In genomic region chr7:66204822-66205735, GRCh38 we compare ENCODE assay signal across 1 cellular context.
TF ChIP-seq lines count a peak whose summit lies in the region.

Gene TPST1 (plus strand): TSS chr7:66205334. CDS start chr7:66240426, 35,092 bp downstream.

TF ChIP-seq in HepG2, 621 proteins besides CTCF, POLR2A, EP300 and RAD21 (continued from another document and continues in another):
- TF ChIP-seq ZBED4 (CRISPR knock-in tag; IDR thresholded peaks at IDR 0.05; ENCODE audit: borderline replicate concordance) (peak; percentile 39; the same call in 1 of the 2 replicates), TBX2 (CRISPR knock-in tag; IDR thresholded peaks at IDR 0.05; ENCODE audit: borderline replicate concordance) (peak; percentile 87; the same call in 1 of the 2 replicates), GATAD1 (CRISPR knock-in tag; IDR thresholded peaks at IDR 0.05) (peak; percentile 70), SRSF4 (IDR thresholded peaks at IDR 0.05; ENCODE audit: low read depth, low read length, poor library complexity, severe bottlenecking) (no peak), SAP130 (CRISPR knock-in tag; IDR thresholded peaks at IDR 0.05; ENCODE audit: low read depth) (peak; percentile 90), ZBTB34 (CRISPR knock-in tag; IDR thresholded peaks at IDR 0.05) (peak; percentile 33; the same call in 1 of the 2 replicates), PAF1 (CRISPR knock-in tag; IDR thresholded peaks at IDR 0.05) (no peak), ZNF747 (CRISPR knock-in tag; IDR thresholded peaks at IDR 0.05; ENCODE audit: borderline replicate concordance) (peak; percentile 69; the same call in 1 of the 2 replicates), HBP1 (CRISPR knock-in tag; IDR thresholded peaks at IDR 0.05; ENCODE audit: low read depth) (no peak), FOXM1 (CRISPR knock-in tag; IDR thresholded peaks at IDR 0.05) (no peak), ONECUT2 (CRISPR knock-in tag; IDR thresholded peaks at IDR 0.05) (no peak), TBX3 (IDR thresholded peaks at IDR 0.05; ENCODE audit: borderline replicate concordance) (peak; percentile 67; the same call in 1 of the 2 replicates), ZNF770 (CRISPR knock-in tag; IDR thresholded peaks at IDR 0.05) (0 out of 2 replicates have a peak, but pooled peaks have one; percentile 22), MAZ (IDR thresholded peaks at IDR 0.05; ENCODE audit: borderline replicate concordance, low read depth, low read length) (peak; percentile 44; the same call in 1 of the 2 replicates), MAZ (CRISPR knock-in tag; IDR thresholded peaks at IDR 0.05; ENCODE audit: low read depth) (peak; percentile 95), ZBTB26 (CRISPR knock-in tag; IDR thresholded peaks at IDR 0.05; ENCODE audit: borderline replicate concordance) (no peak), ZNF607 (CRISPR knock-in tag; IDR thresholded peaks at IDR 0.05; ENCODE audit: borderline replicate concordance) (peak; percentile 85), SOX6 (IDR thresholded peaks at IDR 0.05) (no peak), SOX6 (CRISPR knock-in tag; IDR thresholded peaks at IDR 0.05) (no peak), KDM4B (CRISPR knock-in tag; IDR thresholded peaks at IDR 0.05) (peak; percentile 46; the same call in 1 of the 2 replicates), BRD4 (CRISPR knock-in tag; IDR thresholded peaks at IDR 0.05) (no peak; the same call in 1 of the 2 replicates), BRCA1 (CRISPR knock-in tag; IDR thresholded peaks at IDR 0.05) (no peak), UBTF (CRISPR knock-in tag; IDR thresholded peaks at IDR 0.05) (peak; percentile 89), THRA (CRISPR knock-in tag; IDR thresholded peaks at IDR 0.05; ENCODE audit: borderline replicate concordance) (0 out of 2 replicates have a peak, but pooled peaks have one; percentile 29), IRF2 (CRISPR knock-in tag; IDR thresholded peaks at IDR 0.05) (peak; percentile 85), ZNF121 (CRISPR knock-in tag; IDR thresholded peaks at IDR 0.05) (no peak), MTA1 (CRISPR knock-in tag; IDR thresholded peaks at IDR 0.05; ENCODE audit: borderline replicate concordance) (peak; percentile 67; the same call in 1 of the 2 replicates), MLLT10 (CRISPR knock-in tag; IDR thresholded peaks at IDR 0.05) (no peak), ZNF143 (CRISPR knock-in tag; IDR thresholded peaks at IDR 0.05) (no peak; the same call in 1 of the 2 replicates), HDAC6 (IDR thresholded peaks at IDR 0.05; ENCODE audit: low read depth, low read length) (no peak), KMT2B (CRISPR knock-in tag; IDR thresholded peaks at IDR 0.05) (peak; percentile 72; the same call in 1 of the 2 replicates), SRF (IDR thresholded peaks at IDR 0.05; ENCODE audit: low read depth, low read length) (no peak), ZNF331 (CRISPR knock-in tag; IDR thresholded peaks at IDR 0.05) (peak; percentile 65; the same call in 1 of the 2 replicates), STAG1 (CRISPR knock-in tag; IDR thresholded peaks at IDR 0.05) (peak; percentile 64), GMEB2 (CRISPR knock-in tag; IDR thresholded peaks at IDR 0.05; ENCODE audit: low read depth) (no peak), TBP (CRISPR knock-in tag; IDR thresholded peaks at IDR 0.05) (no peak), HDAC1 (CRISPR knock-in tag; IDR thresholded peaks at IDR 0.05) (peak; percentile 77; the same call in 1 of the 2 replicates), NFKB2 (CRISPR knock-in tag; IDR thresholded peaks at IDR 0.05; ENCODE audit: borderline replicate concordance) (peak; percentile 85; the same call in 1 of the 2 replicates), ETV5 (CRISPR knock-in tag; IDR thresholded peaks at IDR 0.05; ENCODE audit: borderline replicate concordance) (peak; percentile 58; the same call in 1 of the 2 replicates), ATF3 (CRISPR knock-in tag; IDR thresholded peaks at IDR 0.05) (0 out of 2 replicates have a peak, but pooled peaks have one; percentile 38), POLR2G (IDR thresholded peaks at IDR 0.05; ENCODE audit: low read depth, low read length) (peak; percentile 96), ETS1 (CRISPR knock-in tag; IDR thresholded peaks at IDR 0.05) (no peak), U2AF2 (IDR thresholded peaks at IDR 0.05; ENCODE audit: low read depth, low read length) (0 out of 2 replicates have a peak, but pooled peaks have one; percentile 49), SNAPC2 (CRISPR knock-in tag; IDR thresholded peaks at IDR 0.05) (no peak), SP4 (CRISPR knock-in tag; IDR thresholded peaks at IDR 0.05) (peak; percentile 68; the same call in 1 of the 2 replicates), KLF6 (CRISPR knock-in tag; IDR thresholded peaks at IDR 0.05) (peak; percentile 90)
